Comparison of ENCODE assay signal across 1 cellular context in the genomic region with DNA sequence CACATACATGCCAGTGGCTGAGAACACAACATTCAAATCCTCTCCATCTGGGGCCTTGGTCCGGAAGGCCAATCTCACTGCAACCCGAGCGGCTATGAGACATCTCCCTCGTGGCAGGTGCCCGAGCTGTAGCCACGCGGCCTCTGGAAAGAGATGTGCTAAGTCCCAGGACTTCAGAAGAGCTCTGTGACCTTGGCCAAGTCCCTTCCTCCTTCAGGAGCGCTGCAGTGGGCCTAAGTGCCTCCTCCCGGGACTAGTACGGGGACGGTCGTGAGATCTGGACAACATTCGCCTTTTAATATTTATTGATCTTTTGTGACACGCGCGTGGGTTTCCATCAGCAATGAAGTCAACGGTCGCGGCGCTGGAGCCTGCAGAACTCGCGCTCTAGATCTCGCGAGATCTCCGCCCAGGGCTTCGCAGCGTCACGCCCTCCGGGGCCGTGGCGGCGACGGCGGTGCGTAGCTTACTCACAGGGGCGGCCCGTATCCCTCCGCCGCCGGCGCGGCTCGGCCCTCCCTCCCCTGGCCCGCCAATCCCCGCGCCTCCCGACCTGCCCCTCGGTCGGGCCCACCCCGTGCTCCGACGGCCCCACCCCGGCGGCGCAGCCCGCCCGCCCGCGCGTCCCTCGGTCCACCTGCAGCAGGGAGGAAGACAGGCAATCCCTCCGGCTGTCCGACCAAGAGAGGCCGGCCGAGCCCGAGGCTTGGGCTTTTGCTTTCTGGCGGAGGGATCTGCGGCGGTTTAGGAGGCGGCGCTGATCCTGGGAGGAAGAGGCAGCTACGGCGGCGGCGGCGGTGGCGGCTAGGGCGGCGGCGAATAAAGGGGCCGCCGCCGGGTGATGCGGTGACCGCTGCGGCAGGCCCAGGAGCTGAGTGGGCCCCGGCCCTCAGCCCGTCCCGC.
TF ChIP-seq lines count a peak whose summit lies in the region.

A gene (plus strand): TSS at position 588 of the 903 bp plus-strand sequence. CDS start 453 bp downstream, outside the sequence.

TF ChIP-seq in HepG2, 621 proteins besides CTCF, POLR2A, EP300 and RAD21 (continued from another document and continues in another):
- TF ChIP-seq, protein P1, sequence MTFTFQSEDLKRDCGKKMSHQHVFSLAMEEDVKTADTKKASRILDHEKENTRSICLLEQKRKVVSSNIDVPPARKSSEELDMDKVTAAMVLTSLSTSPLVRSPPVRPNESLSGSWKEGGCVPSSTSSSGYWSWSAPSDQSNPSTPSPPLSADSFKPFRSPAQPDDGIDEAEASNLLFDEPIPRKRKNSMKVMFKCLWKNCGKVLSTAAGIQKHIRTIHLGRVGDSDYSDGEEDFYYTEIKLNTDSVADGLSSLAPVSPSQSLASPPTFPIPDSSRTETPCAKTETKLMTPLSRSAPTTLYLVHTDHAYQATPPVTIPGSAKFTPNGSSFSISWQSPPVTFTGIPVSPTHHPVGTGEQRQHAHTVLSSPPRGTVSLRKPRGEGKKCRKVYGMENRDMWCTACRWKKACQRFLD (CRISPR knock-in tag; IDR thresholded peaks at IDR 0.05; ENCODE audit: borderline replicate concordance) = no peak
- TF ChIP-seq, protein P2, sequence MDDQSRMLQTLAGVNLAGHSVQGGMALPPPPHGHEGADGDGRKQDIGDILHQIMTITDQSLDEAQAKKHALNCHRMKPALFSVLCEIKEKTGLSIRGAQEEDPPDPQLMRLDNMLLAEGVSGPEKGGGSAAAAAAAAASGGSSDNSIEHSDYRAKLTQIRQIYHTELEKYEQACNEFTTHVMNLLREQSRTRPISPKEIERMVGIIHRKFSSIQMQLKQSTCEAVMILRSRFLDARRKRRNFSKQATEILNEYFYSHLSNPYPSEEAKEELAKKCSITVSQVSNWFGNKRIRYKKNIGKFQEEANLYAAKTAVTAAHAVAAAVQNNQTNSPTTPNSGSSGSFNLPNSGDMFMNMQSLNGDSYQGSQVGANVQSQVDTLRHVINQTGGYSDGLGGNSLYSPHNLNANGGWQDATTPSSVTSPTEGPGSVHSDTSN (CRISPR knock-in tag; IDR thresholded peaks at IDR 0.05; ENCODE audit: borderline replicate concordance) = no peak
- no peak for TF ChIP-seq NR3C1 (CRISPR knock-in tag; IDR thresholded peaks at IDR 0.05)
- peak; percentile 84; the same call in 1 of the 2 replicates for TF ChIP-seq PRMT3 (CRISPR knock-in tag; IDR thresholded peaks at IDR 0.05; ENCODE audit: borderline replicate concordance, low read depth)
- no peak for TF ChIP-seq SMYD3 (CRISPR knock-in tag; IDR thresholded peaks at IDR 0.05)
- TF ChIP-seq EED (CRISPR knock-in tag; IDR thresholded peaks at IDR 0.05) = no peak
- TF ChIP-seq ZBTB3 (CRISPR knock-in tag; IDR thresholded peaks at IDR 0.05; ENCODE audit: borderline replicate concordance, low read depth) = no peak
- TF ChIP-seq RFX5 (IDR thresholded peaks at IDR 0.05; ENCODE audit: low read depth, low read length) = no peak
- no peak for TF ChIP-seq THYN1 (CRISPR knock-in tag; IDR thresholded peaks at IDR 0.05; ENCODE audit: borderline replicate concordance, low read depth)
- TF ChIP-seq MIER3 (CRISPR knock-in tag; IDR thresholded peaks at IDR 0.05; ENCODE audit: borderline replicate concordance) = peak; percentile 72; the same call in 1 of the 2 replicates
- TF ChIP-seq SCMH1 (CRISPR knock-in tag; IDR thresholded peaks at IDR 0.05; ENCODE audit: borderline replicate concordance) = no peak
- TF ChIP-seq, protein P3, sequence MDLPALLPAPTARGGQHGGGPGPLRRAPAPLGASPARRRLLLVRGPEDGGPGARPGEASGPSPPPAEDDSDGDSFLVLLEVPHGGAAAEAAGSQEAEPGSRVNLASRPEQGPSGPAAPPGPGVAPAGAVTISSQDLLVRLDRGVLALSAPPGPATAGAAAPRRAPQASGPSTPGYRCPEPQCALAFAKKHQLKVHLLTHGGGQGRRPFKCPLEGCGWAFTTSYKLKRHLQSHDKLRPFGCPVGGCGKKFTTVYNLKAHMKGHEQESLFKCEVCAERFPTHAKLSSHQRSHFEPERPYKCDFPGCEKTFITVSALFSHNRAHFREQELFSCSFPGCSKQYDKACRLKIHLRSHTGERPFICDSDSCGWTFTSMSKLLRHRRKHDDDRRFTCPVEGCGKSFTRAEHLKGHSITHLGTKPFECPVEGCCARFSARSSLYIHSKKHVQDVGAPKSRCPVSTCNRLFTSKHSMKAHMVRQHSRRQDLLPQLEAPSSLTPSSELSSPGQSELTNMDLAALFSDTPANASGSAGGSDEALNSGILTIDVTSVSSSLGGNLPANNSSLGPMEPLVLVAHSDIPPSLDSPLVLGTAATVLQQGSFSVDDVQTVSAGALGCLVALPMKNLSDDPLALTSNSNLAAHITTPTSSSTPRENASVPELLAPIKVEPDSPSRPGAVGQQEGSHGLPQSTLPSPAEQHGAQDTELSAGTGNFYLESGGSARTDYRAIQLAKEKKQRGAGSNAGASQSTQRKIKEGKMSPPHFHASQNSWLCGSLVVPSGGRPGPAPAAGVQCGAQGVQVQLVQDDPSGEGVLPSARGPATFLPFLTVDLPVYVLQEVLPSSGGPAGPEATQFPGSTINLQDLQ (CRISPR knock-in tag; IDR thresholded peaks at IDR 0.05) = peak; percentile 6
- TF ChIP-seq MZF1 (CRISPR knock-in tag; IDR thresholded peaks at IDR 0.05; ENCODE audit: borderline replicate concordance) = no peak
- TF ChIP-seq SIX1 (CRISPR knock-in tag; IDR thresholded peaks at IDR 0.05; ENCODE audit: borderline replicate concordance) = no peak; the same call in 1 of the 2 replicates
- TF ChIP-seq, protein P4, sequence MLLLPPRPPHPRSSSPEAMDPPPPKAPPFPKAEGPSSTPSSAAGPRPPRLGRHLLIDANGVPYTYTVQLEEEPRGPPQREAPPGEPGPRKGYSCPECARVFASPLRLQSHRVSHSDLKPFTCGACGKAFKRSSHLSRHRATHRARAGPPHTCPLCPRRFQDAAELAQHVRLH (CRISPR knock-in tag; IDR thresholded peaks at IDR 0.05; ENCODE audit: borderline replicate concordance, low read depth) = peak; percentile 82; the same call in 1 of the 2 replicates
- TF ChIP-seq ATF7-NPFF (CRISPR knock-in tag; IDR thresholded peaks at IDR 0.05; ENCODE audit: low read depth) = no peak; the same call in 1 of the 2 replicates
- TF ChIP-seq NR2F6 (IDR thresholded peaks at IDR 0.05) = no peak
- peak; percentile 55 for TF ChIP-seq NR2F6 (CRISPR knock-in tag; IDR thresholded peaks at IDR 0.05)
- TF ChIP-seq ZFP1 (CRISPR knock-in tag; IDR thresholded peaks at IDR 0.05) = 0 out of 2 replicates have a peak, but pooled peaks have one; percentile 21
- no peak for TF ChIP-seq MED13 (CRISPR knock-in tag; IDR thresholded peaks at IDR 0.05)
- peak; percentile 88 for TF ChIP-seq ZNF788 (CRISPR knock-in tag; IDR thresholded peaks at IDR 0.05; ENCODE audit: borderline replicate concordance)
- TF ChIP-seq, protein P5, sequence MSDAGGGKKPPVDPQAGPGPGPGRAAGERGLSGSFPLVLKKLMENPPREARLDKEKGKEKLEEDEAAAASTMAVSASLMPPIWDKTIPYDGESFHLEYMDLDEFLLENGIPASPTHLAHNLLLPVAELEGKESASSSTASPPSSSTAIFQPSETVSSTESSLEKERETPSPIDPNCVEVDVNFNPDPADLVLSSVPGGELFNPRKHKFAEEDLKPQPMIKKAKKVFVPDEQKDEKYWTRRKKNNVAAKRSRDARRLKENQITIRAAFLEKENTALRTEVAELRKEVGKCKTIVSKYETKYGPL (CRISPR knock-in tag; IDR thresholded peaks at IDR 0.05) = no peak; the same call in 1 of the 2 replicates
- TF ChIP-seq, protein P6, sequence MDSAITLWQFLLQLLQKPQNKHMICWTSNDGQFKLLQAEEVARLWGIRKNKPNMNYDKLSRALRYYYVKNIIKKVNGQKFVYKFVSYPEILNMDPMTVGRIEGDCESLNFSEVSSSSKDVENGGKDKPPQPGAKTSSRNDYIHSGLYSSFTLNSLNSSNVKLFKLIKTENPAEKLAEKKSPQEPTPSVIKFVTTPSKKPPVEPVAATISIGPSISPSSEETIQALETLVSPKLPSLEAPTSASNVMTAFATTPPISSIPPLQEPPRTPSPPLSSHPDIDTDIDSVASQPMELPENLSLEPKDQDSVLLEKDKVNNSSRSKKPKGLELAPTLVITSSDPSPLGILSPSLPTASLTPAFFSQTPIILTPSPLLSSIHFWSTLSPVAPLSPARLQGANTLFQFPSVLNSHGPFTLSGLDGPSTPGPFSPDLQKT (CRISPR knock-in tag; IDR thresholded peaks at IDR 0.05; ENCODE audit: borderline replicate concordance) = no peak
- TF ChIP-seq, protein P7, sequence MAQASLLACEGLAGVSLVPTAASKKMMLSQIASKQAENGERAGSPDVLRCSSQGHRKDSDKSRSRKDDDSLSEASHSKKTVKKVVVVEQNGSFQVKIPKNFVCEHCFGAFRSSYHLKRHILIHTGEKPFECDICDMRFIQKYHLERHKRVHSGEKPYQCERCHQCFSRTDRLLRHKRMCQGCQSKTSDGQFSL (CRISPR knock-in tag; IDR thresholded peaks at IDR 0.05) = no peak
- peak; percentile 13; the same call in 1 of the 2 replicates for TF ChIP-seq RARA (CRISPR knock-in tag; IDR thresholded peaks at IDR 0.05)
- no peak for TF ChIP-seq XBP1 (CRISPR knock-in tag; IDR thresholded peaks at IDR 0.05)
- peak; percentile 53 for TF ChIP-seq ZMAT3 (CRISPR knock-in tag; conservative IDR thresholded peaks at IDR 0.05)
- no peak for TF ChIP-seq ZNF30 (CRISPR knock-in tag; IDR thresholded peaks at IDR 0.05)
- peak; percentile 80 for TF ChIP-seq KMT2A (CRISPR knock-in tag; IDR thresholded peaks at IDR 0.05)
- TF ChIP-seq, protein P8, sequence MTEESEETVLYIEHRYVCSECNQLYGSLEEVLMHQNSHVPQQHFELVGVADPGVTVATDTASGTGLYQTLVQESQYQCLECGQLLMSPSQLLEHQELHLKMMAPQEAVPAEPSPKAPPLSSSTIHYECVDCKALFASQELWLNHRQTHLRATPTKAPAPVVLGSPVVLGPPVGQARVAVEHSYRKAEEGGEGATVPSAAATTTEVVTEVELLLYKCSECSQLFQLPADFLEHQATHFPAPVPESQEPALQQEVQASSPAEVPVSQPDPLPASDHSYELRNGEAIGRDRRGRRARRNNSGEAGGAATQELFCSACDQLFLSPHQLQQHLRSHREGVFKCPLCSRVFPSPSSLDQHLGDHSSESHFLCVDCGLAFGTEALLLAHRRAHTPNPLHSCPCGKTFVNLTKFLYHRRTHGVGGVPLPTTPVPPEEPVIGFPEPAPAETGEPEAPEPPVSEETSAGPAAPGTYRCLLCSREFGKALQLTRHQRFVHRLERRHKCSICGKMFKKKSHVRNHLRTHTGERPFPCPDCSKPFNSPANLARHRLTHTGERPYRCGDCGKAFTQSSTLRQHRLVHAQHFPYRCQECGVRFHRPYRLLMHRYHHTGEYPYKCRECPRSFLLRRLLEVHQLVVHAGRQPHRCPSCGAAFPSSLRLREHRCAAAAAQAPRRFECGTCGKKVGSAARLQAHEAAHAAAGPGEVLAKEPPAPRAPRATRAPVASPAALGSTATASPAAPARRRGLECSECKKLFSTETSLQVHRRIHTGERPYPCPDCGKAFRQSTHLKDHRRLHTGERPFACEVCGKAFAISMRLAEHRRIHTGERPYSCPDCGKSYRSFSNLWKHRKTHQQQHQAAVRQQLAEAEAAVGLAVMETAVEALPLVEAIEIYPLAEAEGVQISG (CRISPR knock-in tag; IDR thresholded peaks at IDR 0.05) = peak; percentile 87
- 0 out of 2 replicates have a peak, but pooled peaks have one; percentile 3 for TF ChIP-seq ZNF160 (CRISPR knock-in tag; IDR thresholded peaks at IDR 0.05)
- TF ChIP-seq, protein P9, sequence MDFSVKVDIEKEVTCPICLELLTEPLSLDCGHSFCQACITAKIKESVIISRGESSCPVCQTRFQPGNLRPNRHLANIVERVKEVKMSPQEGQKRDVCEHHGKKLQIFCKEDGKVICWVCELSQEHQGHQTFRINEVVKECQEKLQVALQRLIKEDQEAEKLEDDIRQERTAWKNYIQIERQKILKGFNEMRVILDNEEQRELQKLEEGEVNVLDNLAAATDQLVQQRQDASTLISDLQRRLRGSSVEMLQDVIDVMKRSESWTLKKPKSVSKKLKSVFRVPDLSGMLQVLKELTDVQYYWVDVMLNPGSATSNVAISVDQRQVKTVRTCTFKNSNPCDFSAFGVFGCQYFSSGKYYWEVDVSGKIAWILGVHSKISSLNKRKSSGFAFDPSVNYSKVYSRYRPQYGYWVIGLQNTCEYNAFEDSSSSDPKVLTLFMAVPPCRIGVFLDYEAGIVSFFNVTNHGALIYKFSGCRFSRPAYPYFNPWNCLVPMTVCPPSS (IDR thresholded peaks at IDR 0.05) = no peak
- TF ChIP-seq NR1H2 (CRISPR knock-in tag; IDR thresholded peaks at IDR 0.05; ENCODE audit: borderline replicate concordance, low read depth) = no peak
- TF ChIP-seq, protein P10, sequence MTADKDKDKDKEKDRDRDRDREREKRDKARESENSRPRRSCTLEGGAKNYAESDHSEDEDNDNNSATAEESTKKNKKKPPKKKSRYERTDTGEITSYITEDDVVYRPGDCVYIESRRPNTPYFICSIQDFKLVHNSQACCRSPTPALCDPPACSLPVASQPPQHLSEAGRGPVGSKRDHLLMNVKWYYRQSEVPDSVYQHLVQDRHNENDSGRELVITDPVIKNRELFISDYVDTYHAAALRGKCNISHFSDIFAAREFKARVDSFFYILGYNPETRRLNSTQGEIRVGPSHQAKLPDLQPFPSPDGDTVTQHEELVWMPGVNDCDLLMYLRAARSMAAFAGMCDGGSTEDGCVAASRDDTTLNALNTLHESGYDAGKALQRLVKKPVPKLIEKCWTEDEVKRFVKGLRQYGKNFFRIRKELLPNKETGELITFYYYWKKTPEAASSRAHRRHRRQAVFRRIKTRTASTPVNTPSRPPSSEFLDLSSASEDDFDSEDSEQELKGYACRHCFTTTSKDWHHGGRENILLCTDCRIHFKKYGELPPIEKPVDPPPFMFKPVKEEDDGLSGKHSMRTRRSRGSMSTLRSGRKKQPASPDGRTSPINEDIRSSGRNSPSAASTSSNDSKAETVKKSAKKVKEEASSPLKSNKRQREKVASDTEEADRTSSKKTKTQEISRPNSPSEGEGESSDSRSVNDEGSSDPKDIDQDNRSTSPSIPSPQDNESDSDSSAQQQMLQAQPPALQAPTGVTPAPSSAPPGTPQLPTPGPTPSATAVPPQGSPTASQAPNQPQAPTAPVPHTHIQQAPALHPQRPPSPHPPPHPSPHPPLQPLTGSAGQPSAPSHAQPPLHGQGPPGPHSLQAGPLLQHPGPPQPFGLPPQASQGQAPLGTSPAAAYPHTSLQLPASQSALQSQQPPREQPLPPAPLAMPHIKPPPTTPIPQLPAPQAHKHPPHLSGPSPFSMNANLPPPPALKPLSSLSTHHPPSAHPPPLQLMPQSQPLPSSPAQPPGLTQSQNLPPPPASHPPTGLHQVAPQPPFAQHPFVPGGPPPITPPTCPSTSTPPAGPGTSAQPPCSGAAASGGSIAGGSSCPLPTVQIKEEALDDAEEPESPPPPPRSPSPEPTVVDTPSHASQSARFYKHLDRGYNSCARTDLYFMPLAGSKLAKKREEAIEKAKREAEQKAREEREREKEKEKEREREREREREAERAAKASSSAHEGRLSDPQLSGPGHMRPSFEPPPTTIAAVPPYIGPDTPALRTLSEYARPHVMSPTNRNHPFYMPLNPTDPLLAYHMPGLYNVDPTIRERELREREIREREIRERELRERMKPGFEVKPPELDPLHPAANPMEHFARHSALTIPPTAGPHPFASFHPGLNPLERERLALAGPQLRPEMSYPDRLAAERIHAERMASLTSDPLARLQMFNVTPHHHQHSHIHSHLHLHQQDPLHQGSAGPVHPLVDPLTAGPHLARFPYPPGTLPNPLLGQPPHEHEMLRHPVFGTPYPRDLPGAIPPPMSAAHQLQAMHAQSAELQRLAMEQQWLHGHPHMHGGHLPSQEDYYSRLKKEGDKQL (CRISPR knock-in tag; IDR thresholded peaks at IDR 0.05; ENCODE audit: low read depth) = 0 out of 2 replicates have a peak, but pooled peaks have one; percentile 10
- peak; percentile 47; the same call in 1 of the 2 replicates for TF ChIP-seq ZNF350 (CRISPR knock-in tag; IDR thresholded peaks at IDR 0.05; ENCODE audit: borderline replicate concordance, low read depth)
- TF ChIP-seq ZBTB1 (CRISPR knock-in tag; IDR thresholded peaks at IDR 0.05; ENCODE audit: borderline replicate concordance) = no peak
- TF ChIP-seq ZKSCAN1 (IDR thresholded peaks at IDR 0.05; ENCODE audit: low read length) = no peak
